Comparison of ENCODE assay signal across 1 cellular context in the genomic region with DNA sequence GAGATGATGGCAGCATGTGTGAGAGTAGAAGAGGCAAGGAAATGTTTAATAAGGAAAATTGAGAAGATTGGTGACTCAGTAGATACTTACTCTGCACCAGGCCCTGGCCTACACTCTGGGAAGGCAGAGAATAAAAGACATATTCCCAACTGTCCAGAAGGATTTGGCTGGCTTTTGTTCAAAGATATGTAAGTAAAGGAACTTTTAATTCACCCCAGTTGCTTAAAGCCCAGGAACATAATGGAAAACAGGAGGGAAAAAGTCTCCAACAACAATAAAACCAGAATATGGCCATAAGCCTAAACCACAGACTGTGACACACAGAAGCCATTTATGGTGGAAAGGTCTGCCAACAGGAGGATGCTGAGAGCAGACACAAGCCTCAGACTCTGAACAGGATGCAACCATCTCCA.
TF ChIP-seq lines count a peak whose summit lies in the region.

No MANE protein-coding gene starts in this region.

TF ChIP-seq in GM23338, 12 proteins besides CTCF, POLR2A, EP300 and RAD21 (continued from another document):
- no peak for TF ChIP-seq ZNF462 (CRISPR knock-in tag; IDR thresholded peaks at IDR 0.05)
- no peak for TF ChIP-seq CREB1 (CRISPR knock-in tag; IDR thresholded peaks at IDR 0.05; ENCODE audit: low read depth)
- TF ChIP-seq NANOG (IDR thresholded peaks at IDR 0.05; ENCODE audit: borderline replicate concordance): no peak
- TF ChIP-seq, protein P1, sequence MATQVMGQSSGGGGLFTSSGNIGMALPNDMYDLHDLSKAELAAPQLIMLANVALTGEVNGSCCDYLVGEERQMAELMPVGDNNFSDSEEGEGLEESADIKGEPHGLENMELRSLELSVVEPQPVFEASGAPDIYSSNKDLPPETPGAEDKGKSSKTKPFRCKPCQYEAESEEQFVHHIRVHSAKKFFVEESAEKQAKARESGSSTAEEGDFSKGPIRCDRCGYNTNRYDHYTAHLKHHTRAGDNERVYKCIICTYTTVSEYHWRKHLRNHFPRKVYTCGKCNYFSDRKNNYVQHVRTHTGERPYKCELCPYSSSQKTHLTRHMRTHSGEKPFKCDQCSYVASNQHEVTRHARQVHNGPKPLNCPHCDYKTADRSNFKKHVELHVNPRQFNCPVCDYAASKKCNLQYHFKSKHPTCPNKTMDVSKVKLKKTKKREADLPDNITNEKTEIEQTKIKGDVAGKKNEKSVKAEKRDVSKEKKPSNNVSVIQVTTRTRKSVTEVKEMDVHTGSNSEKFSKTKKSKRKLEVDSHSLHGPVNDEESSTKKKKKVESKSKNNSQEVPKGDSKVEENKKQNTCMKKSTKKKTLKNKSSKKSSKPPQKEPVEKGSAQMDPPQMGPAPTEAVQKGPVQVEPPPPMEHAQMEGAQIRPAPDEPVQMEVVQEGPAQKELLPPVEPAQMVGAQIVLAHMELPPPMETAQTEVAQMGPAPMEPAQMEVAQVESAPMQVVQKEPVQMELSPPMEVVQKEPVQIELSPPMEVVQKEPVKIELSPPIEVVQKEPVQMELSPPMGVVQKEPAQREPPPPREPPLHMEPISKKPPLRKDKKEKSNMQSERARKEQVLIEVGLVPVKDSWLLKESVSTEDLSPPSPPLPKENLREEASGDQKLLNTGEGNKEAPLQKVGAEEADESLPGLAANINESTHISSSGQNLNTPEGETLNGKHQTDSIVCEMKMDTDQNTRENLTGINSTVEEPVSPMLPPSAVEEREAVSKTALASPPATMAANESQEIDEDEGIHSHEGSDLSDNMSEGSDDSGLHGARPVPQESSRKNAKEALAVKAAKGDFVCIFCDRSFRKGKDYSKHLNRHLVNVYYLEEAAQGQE (IDR thresholded peaks at IDR 0.05; ENCODE audit: unreplicated experiment): no peak
- TF ChIP-seq ETS1 (IDR thresholded peaks at IDR 0.05): no peak
- TF ChIP-seq EZH2 (IDR thresholded peaks at IDR 0.05; ENCODE audit: low read depth, unreplicated experiment): no peak
